ENCODE assay signal across 1 cellular context in genomic region chr9:27436234-27436633, GRCh38.
TF ChIP-seq lines count a peak whose summit lies in the region.

No MANE protein-coding gene starts in this region.

TF ChIP-seq in HepG2, 621 proteins besides CTCF, POLR2A, EP300 and RAD21 (continued from another document and continues in another):
- TF ChIP-seq ZNF704 (CRISPR knock-in tag; IDR thresholded peaks at IDR 0.05; ENCODE audit: borderline replicate concordance) (no peak), ZBTB40 (IDR thresholded peaks at IDR 0.05) (no peak), ZBTB40 (CRISPR knock-in tag; IDR thresholded peaks at IDR 0.05) (no peak; the same call in 1 of the 2 replicates), SP1 (IDR thresholded peaks at IDR 0.05) (no peak), SP1 (CRISPR knock-in tag; IDR thresholded peaks at IDR 0.05) (no peak), MED8 (CRISPR knock-in tag; IDR thresholded peaks at IDR 0.05; ENCODE audit: insufficient replicate concordance) (no peak), ZNF230 (CRISPR knock-in tag; IDR thresholded peaks at IDR 0.05) (no peak), ZNF205 (CRISPR knock-in tag; IDR thresholded peaks at IDR 0.05) (peak; percentile 61; the same call in 1 of the 2 replicates), SRF (IDR thresholded peaks at IDR 0.05; ENCODE audit: low read depth, low read length) (no peak), GATA4 (IDR thresholded peaks at IDR 0.05; ENCODE audit: borderline replicate concordance, low read depth) (no peak), PAX8 (CRISPR knock-in tag; IDR thresholded peaks at IDR 0.05; ENCODE audit: borderline replicate concordance) (no peak), HIVEP1 (CRISPR knock-in tag; IDR thresholded peaks at IDR 0.05) (no peak), ZBTB44 (CRISPR knock-in tag; IDR thresholded peaks at IDR 0.05) (no peak), SPEN (CRISPR knock-in tag; IDR thresholded peaks at IDR 0.05; ENCODE audit: low read depth) (peak; percentile 49; the same call in 1 of the 2 replicates), ZNF777 (CRISPR knock-in tag; IDR thresholded peaks at IDR 0.05) (no peak), TSC22D2 (CRISPR knock-in tag; IDR thresholded peaks at IDR 0.05; ENCODE audit: borderline replicate concordance) (no peak), CREM (IDR thresholded peaks at IDR 0.05) (peak; percentile 57; the same call in 1 of the 2 replicates), CREM (CRISPR knock-in tag; IDR thresholded peaks at IDR 0.05) (no peak), ZSCAN20 (CRISPR knock-in tag; IDR thresholded peaks at IDR 0.05; ENCODE audit: borderline replicate concordance) (no peak), CBX5 (CRISPR knock-in tag; IDR thresholded peaks at IDR 0.05; ENCODE audit: borderline replicate concordance) (0 out of 2 replicates have a peak, but pooled peaks have one; percentile 71), ZNF501 (CRISPR knock-in tag; IDR thresholded peaks at IDR 0.05) (no peak), GLI4 (CRISPR knock-in tag; IDR thresholded peaks at IDR 0.05; ENCODE audit: borderline replicate concordance) (no peak), TGIF2 (CRISPR knock-in tag; IDR thresholded peaks at IDR 0.05) (no peak), ZNF3 (CRISPR knock-in tag; IDR thresholded peaks at IDR 0.05) (no peak), ZZZ3 (CRISPR knock-in tag; IDR thresholded peaks at IDR 0.05; ENCODE audit: borderline replicate concordance) (no peak), U2AF2 (IDR thresholded peaks at IDR 0.05; ENCODE audit: low read depth, low read length) (no peak), HMGXB4 (CRISPR knock-in tag; IDR thresholded peaks at IDR 0.05; ENCODE audit: borderline replicate concordance in 1 of 2, low read depth in 1 of 2) (no peak), ZNF746 (CRISPR knock-in tag; IDR thresholded peaks at IDR 0.05) (0 out of 2 replicates have a peak, but pooled peaks have one; percentile 21), THYN1 (CRISPR knock-in tag; IDR thresholded peaks at IDR 0.05; ENCODE audit: borderline replicate concordance, low read depth) (no peak), ZNF317 (CRISPR knock-in tag; IDR thresholded peaks at IDR 0.05) (peak; percentile 67; the same call in 1 of the 2 replicates), ZBTB38 (CRISPR knock-in tag; IDR thresholded peaks at IDR 0.05) (no peak), ARNTL (CRISPR knock-in tag; IDR thresholded peaks at IDR 0.05) (no peak), ZNF382 (CRISPR knock-in tag; IDR thresholded peaks at IDR 0.05; ENCODE audit: borderline replicate concordance) (no peak), ATF1 (CRISPR knock-in tag; IDR thresholded peaks at IDR 0.05) (no peak), ZNF564 (CRISPR knock-in tag; IDR thresholded peaks at IDR 0.05) (no peak), TCF7 (IDR thresholded peaks at IDR 0.05; ENCODE audit: low read depth) (peak; percentile 74), ZNF17 (CRISPR knock-in tag; IDR thresholded peaks at IDR 0.05) (no peak), FUBP1 (CRISPR knock-in tag; IDR thresholded peaks at IDR 0.05; ENCODE audit: borderline replicate concordance) (no peak), ZNF138 (CRISPR knock-in tag; IDR thresholded peaks at IDR 0.05; ENCODE audit: low read depth) (no peak), MAFG (CRISPR knock-in tag; IDR thresholded peaks at IDR 0.05) (no peak), CERS6 (CRISPR knock-in tag; IDR thresholded peaks at IDR 0.05) (no peak), ZMAT5 (CRISPR knock-in tag; IDR thresholded peaks at IDR 0.05; ENCODE audit: borderline replicate concordance, low read depth) (no peak), TAF1 (CRISPR knock-in tag; IDR thresholded peaks at IDR 0.05) (no peak), DNMT1 (CRISPR knock-in tag; IDR thresholded peaks at IDR 0.05) (no peak), NFE2L1 (CRISPR knock-in tag; IDR thresholded peaks at IDR 0.05; ENCODE audit: borderline replicate concordance) (no peak), RBFOX2 (IDR thresholded peaks at IDR 0.05; ENCODE audit: low read depth, low read length) (no peak), BHLHE40 (IDR thresholded peaks at IDR 0.05; ENCODE audit: low read length) (peak; percentile 99), ZNF503 (CRISPR knock-in tag; IDR thresholded peaks at IDR 0.05) (peak; percentile 96), NFKBIZ (CRISPR knock-in tag; IDR thresholded peaks at IDR 0.05) (peak; percentile 87; the same call in 1 of the 2 replicates), MXD1 (CRISPR knock-in tag; IDR thresholded peaks at IDR 0.05) (no peak)
